1 cellular context compared by ENCODE assay signal in the genomic region with DNA sequence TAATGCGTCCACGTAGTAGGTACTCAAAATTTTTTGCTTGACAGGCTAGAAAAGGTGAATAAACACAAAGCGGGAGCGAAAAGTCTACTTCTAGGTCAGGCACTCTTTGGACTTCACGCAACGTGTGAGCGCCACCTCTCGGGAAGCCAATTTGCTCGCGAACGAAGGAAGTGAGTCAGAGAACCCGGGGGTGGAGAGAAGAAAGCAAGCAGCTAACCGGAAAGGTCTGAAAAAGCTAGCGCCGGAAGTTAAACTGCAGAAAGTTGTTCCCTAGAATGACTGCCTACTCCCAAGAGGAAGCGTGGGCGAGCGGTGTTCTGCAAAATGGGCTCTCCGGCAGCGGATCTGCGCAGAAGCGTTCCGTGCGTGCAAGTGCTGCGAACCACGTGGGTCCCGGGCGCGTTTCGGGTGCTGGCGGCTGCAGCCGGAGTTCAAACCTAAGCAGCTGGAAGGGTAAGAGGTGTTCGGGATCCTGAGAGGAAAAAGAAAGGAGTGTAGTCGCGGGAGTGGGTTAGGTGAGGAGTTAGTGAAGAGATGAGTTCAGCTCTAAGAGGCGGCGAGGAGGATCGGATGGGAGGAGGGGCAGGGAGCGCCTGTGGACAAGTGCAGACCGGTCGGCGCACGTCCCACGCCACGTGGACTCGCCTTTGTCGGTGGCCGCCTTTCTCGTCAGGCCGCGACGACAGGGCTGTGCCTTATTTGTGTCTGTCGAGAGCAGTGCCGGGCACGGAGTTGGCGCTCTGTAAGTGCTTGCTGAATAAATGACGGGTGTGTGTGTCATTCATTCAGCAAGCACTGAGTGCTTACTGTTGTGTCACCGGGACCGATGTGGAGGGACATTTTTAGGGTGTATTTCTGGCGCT.
TF ChIP-seq lines count a peak whose summit lies in the region.

A gene (plus strand): TSS at position 350 of the 863 bp plus-strand sequence. CDS start 2,096 bp downstream, outside the sequence.

TF ChIP-seq in HepG2, 621 proteins besides CTCF, POLR2A, EP300 and RAD21 (continued from another document and continues in another):
- TF ChIP-seq, protein P1, sequence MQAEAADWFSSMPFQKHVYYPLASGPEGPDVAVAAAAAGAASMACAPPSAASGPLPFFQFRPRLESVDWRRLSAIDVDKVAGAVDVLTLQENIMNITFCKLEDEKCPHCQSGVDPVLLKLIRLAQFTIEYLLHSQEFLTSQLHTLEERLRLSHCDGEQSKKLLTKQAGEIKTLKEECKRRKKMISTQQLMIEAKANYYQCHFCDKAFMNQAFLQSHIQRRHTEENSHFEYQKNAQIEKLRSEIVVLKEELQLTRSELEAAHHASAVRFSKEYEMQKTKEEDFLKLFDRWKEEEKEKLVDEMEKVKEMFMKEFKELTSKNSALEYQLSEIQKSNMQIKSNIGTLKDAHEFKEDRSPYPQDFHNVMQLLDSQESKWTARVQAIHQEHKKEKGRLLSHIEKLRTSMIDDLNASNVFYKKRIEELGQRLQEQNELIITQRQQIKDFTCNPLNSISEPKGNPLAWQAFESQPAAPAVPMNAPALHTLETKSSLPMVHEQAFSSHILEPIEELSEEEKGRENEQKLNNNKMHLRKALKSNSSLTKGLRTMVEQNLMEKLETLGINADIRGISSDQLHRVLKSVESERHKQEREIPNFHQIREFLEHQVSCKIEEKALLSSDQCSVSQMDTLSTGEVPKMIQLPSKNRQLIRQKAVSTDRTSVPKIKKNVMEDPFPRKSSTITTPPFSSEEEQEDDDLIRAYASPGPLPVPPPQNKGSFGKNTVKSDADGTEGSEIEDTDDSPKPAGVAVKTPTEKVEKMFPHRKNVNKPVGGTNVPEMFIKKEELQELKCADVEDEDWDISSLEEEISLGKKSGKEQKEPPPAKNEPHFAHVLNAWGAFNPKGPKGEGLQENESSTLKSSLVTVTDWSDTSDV (CRISPR knock-in tag; IDR thresholded peaks at IDR 0.05) = no peak
- no peak for TF ChIP-seq ZNF672 (CRISPR knock-in tag; IDR thresholded peaks at IDR 0.05)
- TF ChIP-seq ZBTB1 (CRISPR knock-in tag; IDR thresholded peaks at IDR 0.05; ENCODE audit: borderline replicate concordance) = 0 out of 2 replicates have a peak, but pooled peaks have one; percentile 75
- peak; percentile 95 for TF ChIP-seq ZNF367 (CRISPR knock-in tag; IDR thresholded peaks at IDR 0.05; ENCODE audit: borderline replicate concordance)
- TF ChIP-seq ZNF788 (CRISPR knock-in tag; IDR thresholded peaks at IDR 0.05; ENCODE audit: borderline replicate concordance) = peak; percentile 100
- TF ChIP-seq HNF4A (CRISPR knock-in tag; IDR thresholded peaks at IDR 0.05) = peak; percentile 60
- TF ChIP-seq RORA (CRISPR knock-in tag; IDR thresholded peaks at IDR 0.05) = 0 out of 2 replicates have a peak, but pooled peaks have one; percentile 88
- TF ChIP-seq ZNF510 (CRISPR knock-in tag; IDR thresholded peaks at IDR 0.05; ENCODE audit: low read depth) = peak; percentile 100
- no peak for TF ChIP-seq GZF1 (CRISPR knock-in tag; IDR thresholded peaks at IDR 0.05)
- peak; percentile 89 for TF ChIP-seq SRF (IDR thresholded peaks at IDR 0.05; ENCODE audit: low read depth, low read length)
- 0 out of 2 replicates have a peak, but pooled peaks have one; percentile 82 for TF ChIP-seq ISX (CRISPR knock-in tag; conservative IDR thresholded peaks at IDR 0.05)
- peak; percentile 96 for TF ChIP-seq TBL1XR1 (IDR thresholded peaks at IDR 0.05; ENCODE audit: borderline replicate concordance, low read length, partially characterized antibody)
- peak; percentile 86 for TF ChIP-seq HNRNPLL (IDR thresholded peaks at IDR 0.05; ENCODE audit: low read depth, low read length, poor library complexity, severe bottlenecking)
- peak; percentile 97 for TF ChIP-seq ZNF557 (CRISPR knock-in tag; IDR thresholded peaks at IDR 0.05)
- TF ChIP-seq SIN3B (IDR thresholded peaks at IDR 0.05; ENCODE audit: low read length) = peak; percentile 96
- TF ChIP-seq ATF7 (IDR thresholded peaks at IDR 0.05) = no peak
- peak; percentile 97 for TF ChIP-seq ATF7 (CRISPR knock-in tag; IDR thresholded peaks at IDR 0.05)
- peak; percentile 94; the same call in 1 of the 2 replicates for TF ChIP-seq HES4 (CRISPR knock-in tag; IDR thresholded peaks at IDR 0.05; ENCODE audit: borderline replicate concordance)
- no peak; the same call in 1 of the 2 replicates for TF ChIP-seq ZNF841 (CRISPR knock-in tag; IDR thresholded peaks at IDR 0.05; ENCODE audit: borderline replicate concordance)
- peak; percentile 98 for TF ChIP-seq SP140L (CRISPR knock-in tag; IDR thresholded peaks at IDR 0.05; ENCODE audit: borderline replicate concordance)
- 0 out of 2 replicates have a peak, but pooled peaks have one; percentile 64 for TF ChIP-seq REL (CRISPR knock-in tag; conservative IDR thresholded peaks at IDR 0.05)
- peak; percentile 99 for TF ChIP-seq ZNF230 (CRISPR knock-in tag; IDR thresholded peaks at IDR 0.05)
- TF ChIP-seq MIER2 (CRISPR knock-in tag; IDR thresholded peaks at IDR 0.05) = peak; percentile 89
- peak; percentile 72 for TF ChIP-seq NFYC (CRISPR knock-in tag; IDR thresholded peaks at IDR 0.05)
- TF ChIP-seq CBX5 (CRISPR knock-in tag; IDR thresholded peaks at IDR 0.05; ENCODE audit: borderline replicate concordance) = peak; percentile 100
- TF ChIP-seq FOSL1 (CRISPR knock-in tag; IDR thresholded peaks at IDR 0.05; ENCODE audit: borderline replicate concordance) = peak; percentile 73; the same call in 1 of the 2 replicates
- peak; percentile 95 for TF ChIP-seq RXRA (CRISPR knock-in tag; IDR thresholded peaks at IDR 0.05)
- TF ChIP-seq POGZ (CRISPR knock-in tag; IDR thresholded peaks at IDR 0.05) = peak; percentile 100
- peak; percentile 99 for TF ChIP-seq TOE1 (CRISPR knock-in tag; IDR thresholded peaks at IDR 0.05)
- peak; percentile 70; the same call in 1 of the 2 replicates for TF ChIP-seq GTF2F1 (IDR thresholded peaks at IDR 0.05; ENCODE audit: low read length)
- TF ChIP-seq ZNF549 (CRISPR knock-in tag; IDR thresholded peaks at IDR 0.05) = peak; percentile 87; the same call in 1 of the 2 replicates
- peak; percentile 97 for TF ChIP-seq ZNF451 (CRISPR knock-in tag; IDR thresholded peaks at IDR 0.05)
- peak; percentile 97 for TF ChIP-seq MEIS2 (CRISPR knock-in tag; IDR thresholded peaks at IDR 0.05)
- TF ChIP-seq, protein P2, sequence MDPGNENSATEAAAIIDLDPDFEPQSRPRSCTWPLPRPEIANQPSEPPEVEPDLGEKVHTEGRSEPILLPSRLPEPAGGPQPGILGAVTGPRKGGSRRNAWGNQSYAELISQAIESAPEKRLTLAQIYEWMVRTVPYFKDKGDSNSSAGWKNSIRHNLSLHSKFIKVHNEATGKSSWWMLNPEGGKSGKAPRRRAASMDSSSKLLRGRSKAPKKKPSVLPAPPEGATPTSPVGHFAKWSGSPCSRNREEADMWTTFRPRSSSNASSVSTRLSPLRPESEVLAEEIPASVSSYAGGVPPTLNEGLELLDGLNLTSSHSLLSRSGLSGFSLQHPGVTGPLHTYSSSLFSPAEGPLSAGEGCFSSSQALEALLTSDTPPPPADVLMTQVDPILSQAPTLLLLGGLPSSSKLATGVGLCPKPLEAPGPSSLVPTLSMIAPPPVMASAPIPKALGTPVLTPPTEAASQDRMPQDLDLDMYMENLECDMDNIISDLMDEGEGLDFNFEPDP (CRISPR knock-in tag; conservative IDR thresholded peaks at IDR 0.05) = no peak
- TF ChIP-seq ZNF432 (CRISPR knock-in tag; IDR thresholded peaks at IDR 0.05; ENCODE audit: borderline replicate concordance) = peak; percentile 90; the same call in 1 of the 2 replicates
- peak; percentile 97 for TF ChIP-seq ZNF781 (CRISPR knock-in tag; IDR thresholded peaks at IDR 0.05; ENCODE audit: borderline replicate concordance, not compliant biosample characterization)
- peak; percentile 100 for TF ChIP-seq ZNF772 (CRISPR knock-in tag; IDR thresholded peaks at IDR 0.05)
- peak; percentile 94 for TF ChIP-seq GTF3A (CRISPR knock-in tag; conservative IDR thresholded peaks at IDR 0.05)
- peak; percentile 93; the same call in 1 of the 2 replicates for TF ChIP-seq ZNF720 (CRISPR knock-in tag; IDR thresholded peaks at IDR 0.05)
- peak; percentile 94 for TF ChIP-seq MED8 (CRISPR knock-in tag; IDR thresholded peaks at IDR 0.05; ENCODE audit: insufficient replicate concordance)
- peak; percentile 96 for TF ChIP-seq GATAD2A (CRISPR knock-in tag; IDR thresholded peaks at IDR 0.05)
- TF ChIP-seq ZNF33A (CRISPR knock-in tag; IDR thresholded peaks at IDR 0.05; ENCODE audit: borderline replicate concordance) = peak; percentile 99
- TF ChIP-seq ZNF558 (CRISPR knock-in tag; IDR thresholded peaks at IDR 0.05; ENCODE audit: borderline replicate concordance) = peak; percentile 89
- peak; percentile 98 for TF ChIP-seq ZNF570 (CRISPR knock-in tag; IDR thresholded peaks at IDR 0.05; ENCODE audit: borderline replicate concordance)
- peak; percentile 98 for TF ChIP-seq GABPA (IDR thresholded peaks at IDR 0.05; ENCODE audit: low read depth, low read length)
- TF ChIP-seq GABPA (CRISPR knock-in tag; IDR thresholded peaks at IDR 0.05; ENCODE audit: low read depth) = peak; percentile 100
- TF ChIP-seq CBX1 (IDR thresholded peaks at IDR 0.05; ENCODE audit: low read depth) = peak; percentile 96
- no peak for TF ChIP-seq RFX1 (IDR thresholded peaks at IDR 0.05)
- TF ChIP-seq, protein P3, sequence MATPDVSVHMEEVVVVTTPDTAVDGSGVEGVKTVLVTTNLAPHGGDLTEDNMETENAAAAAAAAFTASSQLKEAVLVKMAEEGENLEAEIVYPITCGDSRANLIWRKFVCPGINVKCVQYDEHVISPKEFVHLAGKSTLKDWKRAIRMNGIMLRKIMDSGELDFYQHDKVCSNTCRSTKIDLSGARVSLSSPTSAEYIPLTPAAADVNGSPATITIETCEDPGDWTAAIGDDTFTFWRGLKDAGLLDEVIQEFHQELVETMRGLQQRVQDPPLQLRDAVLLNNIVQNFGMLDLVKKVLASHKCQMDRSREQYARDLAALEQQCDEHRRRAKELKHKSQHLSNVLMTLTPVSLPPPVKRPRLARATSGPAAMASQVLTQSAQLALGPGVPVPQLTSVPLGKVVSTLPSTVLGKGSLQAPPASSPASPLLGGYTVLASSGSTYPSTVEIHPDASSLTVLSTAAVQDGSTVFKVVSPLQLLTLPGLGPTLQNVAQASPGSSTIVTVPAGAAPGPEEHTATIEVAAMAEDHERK (CRISPR knock-in tag; IDR thresholded peaks at IDR 0.05; ENCODE audit: low read depth) = peak; percentile 72
- 0 out of 2 replicates have a peak, but pooled peaks have one; percentile 80 for TF ChIP-seq ZNF780A (CRISPR knock-in tag; IDR thresholded peaks at IDR 0.05)
- TF ChIP-seq, protein P4, sequence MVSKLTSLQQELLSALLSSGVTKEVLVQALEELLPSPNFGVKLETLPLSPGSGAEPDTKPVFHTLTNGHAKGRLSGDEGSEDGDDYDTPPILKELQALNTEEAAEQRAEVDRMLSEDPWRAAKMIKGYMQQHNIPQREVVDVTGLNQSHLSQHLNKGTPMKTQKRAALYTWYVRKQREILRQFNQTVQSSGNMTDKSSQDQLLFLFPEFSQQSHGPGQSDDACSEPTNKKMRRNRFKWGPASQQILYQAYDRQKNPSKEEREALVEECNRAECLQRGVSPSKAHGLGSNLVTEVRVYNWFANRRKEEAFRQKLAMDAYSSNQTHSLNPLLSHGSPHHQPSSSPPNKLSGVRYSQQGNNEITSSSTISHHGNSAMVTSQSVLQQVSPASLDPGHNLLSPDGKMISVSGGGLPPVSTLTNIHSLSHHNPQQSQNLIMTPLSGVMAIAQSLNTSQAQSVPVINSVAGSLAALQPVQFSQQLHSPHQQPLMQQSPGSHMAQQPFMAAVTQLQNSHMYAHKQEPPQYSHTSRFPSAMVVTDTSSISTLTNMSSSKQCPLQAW (CRISPR knock-in tag; IDR thresholded peaks at IDR 0.05) = peak; percentile 98
- no peak for TF ChIP-seq ZNF260 (CRISPR knock-in tag; IDR thresholded peaks at IDR 0.05; ENCODE audit: borderline replicate concordance, low read depth)
- TF ChIP-seq ZNF670 (CRISPR knock-in tag; IDR thresholded peaks at IDR 0.05; ENCODE audit: borderline replicate concordance) = peak; percentile 99
- TF ChIP-seq NR3C1 (CRISPR knock-in tag; IDR thresholded peaks at IDR 0.05) = no peak
- TF ChIP-seq DNMT1 (CRISPR knock-in tag; IDR thresholded peaks at IDR 0.05) = peak; percentile 98; the same call in 1 of the 2 replicates
- no peak for TF ChIP-seq ZBTB8A (CRISPR knock-in tag; IDR thresholded peaks at IDR 0.05; ENCODE audit: borderline replicate concordance, low read depth)
- peak; percentile 66; the same call in 1 of the 2 replicates for TF ChIP-seq ZNF17 (CRISPR knock-in tag; IDR thresholded peaks at IDR 0.05)
- TF ChIP-seq DNMT3B (CRISPR knock-in tag; conservative IDR thresholded peaks at IDR 0.05) = peak; percentile 73
- TF ChIP-seq IRX3 (CRISPR knock-in tag; IDR thresholded peaks at IDR 0.05; ENCODE audit: borderline replicate concordance, low read depth) = 0 out of 2 replicates have a peak, but pooled peaks have one; percentile 2
- peak; percentile 68 for TF ChIP-seq SRY (CRISPR knock-in tag; IDR thresholded peaks at IDR 0.05)
- peak; percentile 76 for TF ChIP-seq NFE2 (CRISPR knock-in tag; IDR thresholded peaks at IDR 0.05)
- no peak for TF ChIP-seq PAF1 (CRISPR knock-in tag; IDR thresholded peaks at IDR 0.05)
- TF ChIP-seq KAT7 (CRISPR knock-in tag; IDR thresholded peaks at IDR 0.05; ENCODE audit: borderline replicate concordance) = peak; percentile 99
- TF ChIP-seq NKX3-1 (CRISPR knock-in tag; IDR thresholded peaks at IDR 0.05) = peak; percentile 98
- TF ChIP-seq, protein P5, sequence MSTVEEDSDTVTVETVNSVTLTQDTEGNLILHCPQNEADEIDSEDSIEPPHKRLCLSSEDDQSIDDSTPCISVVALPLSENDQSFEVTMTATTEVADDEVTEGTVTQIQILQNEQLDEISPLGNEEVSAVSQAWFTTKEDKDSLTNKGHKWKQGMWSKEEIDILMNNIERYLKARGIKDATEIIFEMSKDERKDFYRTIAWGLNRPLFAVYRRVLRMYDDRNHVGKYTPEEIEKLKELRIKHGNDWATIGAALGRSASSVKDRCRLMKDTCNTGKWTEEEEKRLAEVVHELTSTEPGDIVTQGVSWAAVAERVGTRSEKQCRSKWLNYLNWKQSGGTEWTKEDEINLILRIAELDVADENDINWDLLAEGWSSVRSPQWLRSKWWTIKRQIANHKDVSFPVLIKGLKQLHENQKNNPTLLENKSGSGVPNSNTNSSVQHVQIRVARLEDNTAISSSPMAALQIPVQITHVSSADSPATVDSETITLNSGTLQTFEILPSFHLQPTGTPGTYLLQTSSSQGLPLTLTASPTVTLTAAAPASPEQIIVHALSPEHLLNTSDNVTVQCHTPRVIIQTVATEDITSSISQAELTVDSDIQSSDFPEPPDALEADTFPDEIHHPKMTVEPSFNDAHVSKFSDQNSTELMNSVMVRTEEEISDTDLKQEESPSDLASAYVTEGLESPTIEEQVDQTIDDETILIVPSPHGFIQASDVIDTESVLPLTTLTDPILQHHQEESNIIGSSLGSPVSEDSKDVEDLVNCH (CRISPR knock-in tag; IDR thresholded peaks at IDR 0.05) = 0 out of 2 replicates have a peak, but pooled peaks have one; percentile 88
